1 cellular context compared by ENCODE assay signal in genomic region chr22:43014876-43015676, GRCh38.
TF ChIP-seq lines count a peak whose summit lies in the region.

Gene PACSIN2, minus strand, starts transcription at chr22:43015149. Its CDS starts 103,069 bp downstream, at chr22:42912080.

TF ChIP-seq in H1, 55 proteins besides CTCF, POLR2A, EP300 and RAD21 (continued from another document):
- TF ChIP-seq CHD1 (IDR thresholded peaks at IDR 0.05; ENCODE audit: low read depth, low read length) (no peak), TAF7 (optimal IDR thresholded peaks at IDR 0.05; ENCODE audit: borderline replicate concordance, low read depth, low read length) (peak; percentile 95), TBP (IDR thresholded peaks at IDR 0.05; ENCODE audit: low read depth, low read length) (peak; percentile 98), E2F6 (IDR thresholded peaks at IDR 0.05) (peak; percentile 58), KDM4A (IDR thresholded peaks at IDR 0.05; ENCODE audit: low read depth, low read length, severe bottlenecking) (peak; percentile 99), CBX5 (IDR thresholded peaks at IDR 0.05; ENCODE audit: low read depth, low read length) (no peak), ASH2L (IDR thresholded peaks at IDR 0.05; ENCODE audit: low read length) (peak; percentile 33), SP1 (IDR thresholded peaks at IDR 0.05; ENCODE audit: low read depth, low read length) (peak; percentile 95), SIN3A (conservative IDR thresholded peaks at IDR 0.05 in 1 of 2, IDR thresholded peaks at IDR 0.05 in 1 of 2; ENCODE audit: low read depth in 1 of 2, low read length in 2 of 2) (peak; percentile 17 to 43; a peak in 1 of 4 replicates), CREB1 (IDR thresholded peaks at IDR 0.05) (peak; percentile 82), TAF1 (IDR thresholded peaks at IDR 0.05; ENCODE audit: low read depth, low read length) (peak; percentile 99), NRF1 (IDR thresholded peaks at IDR 0.05; ENCODE audit: low read depth, low read length) (no peak; the same call in 1 of the 2 replicates), RBBP5 (IDR thresholded peaks at IDR 0.05; ENCODE audit: borderline replicate concordance, low read depth, low read length) (0 out of 2 replicates have a peak, but pooled peaks have one; percentile 35), FOSL1 (IDR thresholded peaks at IDR 0.05; ENCODE audit: insufficient read depth, low read depth, low read length) (no peak), SP2 (IDR thresholded peaks at IDR 0.05; ENCODE audit: low read length) (peak; percentile 73), GTF2F1 (IDR thresholded peaks at IDR 0.05; ENCODE audit: borderline replicate concordance, low read depth, low read length) (peak; percentile 95), EGR1 (IDR thresholded peaks at IDR 0.05; ENCODE audit: borderline replicate concordance, low read depth, low read length) (peak; percentile 87; the same call in 1 of the 2 replicates), SAP30 (IDR thresholded peaks at IDR 0.05; ENCODE audit: insufficient read depth, insufficient replicate concordance, low read length) (peak; percentile 11), PHF8 (conservative IDR thresholded peaks at IDR 0.05; ENCODE audit: low read depth, low read length) (peak; percentile 88), POLR2AphosphoS5 (IDR thresholded peaks at IDR 0.05; ENCODE audit: low read depth, low read length) (peak; percentile 99), ATF3 (IDR thresholded peaks at IDR 0.05; ENCODE audit: insufficient read depth, low read depth, low read length) (no peak)
